ENCODE assay signal across 18 cellular contexts in genomic region chr10:1320739-1321331, GRCh38.
"Had no signal": no experiment of that assay in that cellular context is flagged by ENCODE, and none has a peak within 500 bp of the region (broad histone marks: within the 10 kb centered on the region; RNA-seq: fewer than 3 reads in every experiment).

No MANE protein-coding gene starts in this region.

- H3K4me1 ChIP-seq: heart left ventricle, sigmoid colon, upper lobe of left lung, uterus had no signal

- ATAC-seq: heart left ventricle, left colon, left ventricle myocardium superior had no signal

- H3K4me3 Mint-ChIP-seq: nephron progenitor cell had no signal

- H3K27ac ChIP-seq: dorsolateral prefrontal cortex, heart left ventricle, sigmoid colon, skin epidermis, tibial artery, upper lobe of left lung, uterus had no signal

- H3K27ac Mint-ChIP-seq: nephron progenitor cell had no signal

- H3K36me3 ChIP-seq: heart left ventricle, sigmoid colon, tibial artery, upper lobe of left lung, uterus had no signal

- H3K4me3 ChIP-seq: dorsolateral prefrontal cortex, heart left ventricle, lung, sigmoid colon, skin epidermis, tibial artery, upper lobe of left lung, uterus had no signal

- H3K9me3 ChIP-seq: heart left ventricle, sigmoid colon, tibial artery, upper lobe of left lung, uterus had no signal

- H3K27me3 ChIP-seq: sigmoid colon, upper lobe of left lung, uterus had no signal

- DNase-seq: cortex of kidney; dorsolateral prefrontal cortex; effector CD8-positive, alpha-beta T cell; hippocampal formation; left colon; left ventricle myocardium superior; mesenchymal stem cell; midbrain; nephron progenitor cell; sigmoid colon; stimulated activated CD4-positive, alpha-beta T cell treated with anti-CD3 and anti-CD28 coated beads, Interleukin-12 subunit alpha, Interleukin-12 subunit beta, amount 100 ng/mL, for 4 hours; stimulated activated naive CD4-positive, alpha-beta T cell treated with Interleukin-2 at 50 U/mL for 16 hours; tibial artery; upper lobe of left lung; uterus had no signal
